Comparison of ENCODE assay signal across 19 cellular contexts in genomic region chr15:56837281-56837680, GRCh38.
DNase-seq lines count a peak whose midpoint lies in the region; ATAC-seq, FAIRE-seq and TF ChIP-seq lines count a peak whose summit lies in the region.
"Had no signal": no experiment of that assay in that cellular context is flagged by ENCODE, and none has a peak within 500 bp of the region (broad histone marks: within the 10 kb centered on the region; RNA-seq: fewer than 3 reads in every experiment).

No MANE protein-coding gene starts in this region.

- no peak overlapping the region for H3K27ac ChIP-seq in mesendoderm (ENCODE audit: low read depth, low read length)
- H3K27ac ChIP-seq: neural progenitor cell had no signal

- no peaks in the 10 kb centered on the region for H3K79me1 ChIP-seq in mesendoderm (ENCODE audit: low read length)

- no peak for FAIRE-seq in GM12891 (lab: Jason Lieb, UNC)
- FAIRE-seq: GM18507, keratinocyte had no signal

- no peak overlapping the region for H3K56ac ChIP-seq in mesendoderm (ENCODE audit: low read length)

- no peak overlapping the region for H3K23ac ChIP-seq in mesendoderm (ENCODE audit: low read length)

- no peak overlapping the region for H3K4ac ChIP-seq in mesendoderm (ENCODE audit: low read depth, low read length)

- no peaks in the 10 kb centered on the region for H3K27me3 ChIP-seq in mesendoderm (ENCODE audit: insufficient read depth, low read length, poor library complexity)
- H3K27me3 ChIP-seq: neural progenitor cell had no signal

- no peak overlapping the region for H3K9ac ChIP-seq in mesendoderm (ENCODE audit: low read length)
- H3K9ac ChIP-seq: neural progenitor cell had no signal

- peaks cover 1% of the 10 kb centered on the region for H3K36me3 Mint-ChIP-seq in chondrocyte (ENCODE audit: low read depth)
- H3K36me3 Mint-ChIP-seq: activated CD4-positive, alpha-beta memory T cell treated with anti-CD3 and anti-CD28 coated beads for 36 hours; neural progenitor cell had no signal

- H3K4me3 Mint-ChIP-seq in chondrocyte (ENCODE audit: unreplicated experiment) = no peak overlapping the region
- H3K4me3 Mint-ChIP-seq: activated B cell treated with CpG ODN at 0.5 μM for 24 hours; activated CD4-positive, alpha-beta memory T cell treated with anti-CD3 and anti-CD28 coated beads for 36 hours; CD4-positive, alpha-beta T cell; neural progenitor cell; T-helper 2 cell treated with Interferon-gamma antibody and Interleukin-4, amounts not matched to agents 5 μg/mL and 100 μg/mL, for 36 hours had no signal

- no peaks in the 10 kb centered on the region for H3K27me3 Mint-ChIP-seq in chondrocyte (ENCODE audit: low read depth)
- H3K27me3 Mint-ChIP-seq: activated B cell treated with CpG ODN at 0.5 μM for 24 hours; CD4-positive, alpha-beta T cell had no signal

- no peak overlapping the region for H2AK5ac ChIP-seq in mesendoderm (ENCODE audit: low read length)

- DNase-seq in AG20443 (ENCODE audit: low spot score) (peak; percentile 47), LHCN-M2 (ENCODE audit: low read depth) (peak; percentile 51), chondrocyte (ENCODE audit: low spot score) (no peak), mesendoderm (peak; percentile 6), mucosa of gallbladder (ENCODE audit: low spot score) (no peak), GM12891 (ENCODE audit: insufficient read length, low spot score) (no peak)
- DNase-seq: activated B cell treated with CpG ODN at 0.5 μM for 24 hours; activated CD4-positive, alpha-beta memory T cell treated with anti-CD3 and anti-CD28 coated beads for 36 hours; CD4-positive, alpha-beta T cell; hippocampal formation; NCI-H146; NCI-H2171 treated with DMSO at 0.1 percent for 48 hours; PC-3 had no signal

- H4K8ac ChIP-seq in mesendoderm (ENCODE audit: low read depth, low read length) = no peak overlapping the region

- ATAC-seq in HG02970 (IDR thresholded peaks at IDR 0.05; ENCODE audit: low FRiP score, unreplicated experiment) = no peak
- ATAC-seq in HG03442 (IDR thresholded peaks at IDR 0.05; ENCODE audit: unreplicated experiment) = no peak
- ATAC-seq: PC-3 had no signal

- H3K4me1 Mint-ChIP-seq in chondrocyte (ENCODE audit: low read depth) = peaks cover 60% of the 10 kb centered on the region

- no peak for TF ChIP-seq CTCF in chondrocyte (IDR thresholded peaks at IDR 0.05)

- H3K4me2 ChIP-seq in mesendoderm (ENCODE audit: low read length) = no peak overlapping the region
- H3K4me2 ChIP-seq: neural progenitor cell had no signal

- H3K4me1 ChIP-seq in mesendoderm (ENCODE audit: control insufficient read depth, low read depth, low read length) = no peaks in the 10 kb centered on the region

- no peaks in the 10 kb centered on the region for H3K36me3 ChIP-seq in mesendoderm (ENCODE audit: control insufficient read depth, insufficient read depth, low read length)
- H3K36me3 ChIP-seq: neural progenitor cell had no signal

- no peak overlapping the region for H4K5ac ChIP-seq in mesendoderm (ENCODE audit: low read length)

- no peaks in the 10 kb centered on the region for H3K79me2 ChIP-seq in mesendoderm (ENCODE audit: control insufficient read depth, insufficient read depth, low read length)

- no peak for TF ChIP-seq POLR2A in GM12891 (IDR thresholded peaks at IDR 0.05; ENCODE audit: low read depth, low read length)

- peak overlapping the region; percentile 15 for H3K27ac Mint-ChIP-seq in chondrocyte (ENCODE audit: unreplicated experiment)
- H3K27ac Mint-ChIP-seq: activated CD4-positive, alpha-beta memory T cell treated with anti-CD3 and anti-CD28 coated beads for 36 hours; CD4-positive, alpha-beta T cell; neural progenitor cell; T-helper 2 cell treated with Interferon-gamma antibody and Interleukin-4, amounts not matched to agents 5 μg/mL and 100 μg/mL, for 36 hours had no signal

- H3K9me3 Mint-ChIP-seq in chondrocyte (ENCODE audit: low read depth) = peaks cover 5% of the 10 kb centered on the region
- H3K9me3 Mint-ChIP-seq: activated CD4-positive, alpha-beta memory T cell treated with anti-CD3 and anti-CD28 coated beads for 36 hours; CD4-positive, alpha-beta T cell; neural progenitor cell; T-helper 2 cell treated with Interferon-gamma antibody and Interleukin-4, amounts not matched to agents 5 μg/mL and 100 μg/mL, for 36 hours had no signal

- no peak overlapping the region for H2BK5ac ChIP-seq in mesendoderm (ENCODE audit: low read length)

- no peak overlapping the region for H2BK120ac ChIP-seq in mesendoderm (ENCODE audit: low read depth, low read length)

- no peak overlapping the region for H3K18ac ChIP-seq in mesendoderm (ENCODE audit: low read length)

- WGBS in mesendoderm (ENCODE audit: extremely low coverage, insufficient coverage, low lambda C conversion rate) = no CpG with 5 or more reads among the region's 1 CpG

- H3K4me3 ChIP-seq in mesendoderm (ENCODE audit: low read length) = no peak overlapping the region
- H3K4me3 ChIP-seq: neural progenitor cell had no signal

- no peak overlapping the region for H2BK15ac ChIP-seq in mesendoderm (replicated peaks; ENCODE audit: low read depth)

TF ChIP-seq in GM12891, 5 proteins besides CTCF, POLR2A, EP300 and RAD21:
- TF ChIP-seq PAX5 (IDR thresholded peaks at IDR 0.05; ENCODE audit: insufficient read depth, low read length, severe bottlenecking) = no peak
- no peak for TF ChIP-seq SPI1 (IDR thresholded peaks at IDR 0.05; ENCODE audit: low read depth, low read length)
- TF ChIP-seq POU2F2 (IDR thresholded peaks at IDR 0.05; ENCODE audit: low read depth, low read length) = no peak
- TF ChIP-seq TAF1 (IDR thresholded peaks at IDR 0.05; ENCODE audit: low read depth, low read length) = no peak
- no peak for TF ChIP-seq POLR2AphosphoS5 (IDR thresholded peaks at IDR 0.05; ENCODE audit: low read depth, low read length)
TF ChIP-seq in GM12891: peak in this region for 0.

Comparison
In these comparisons a context has a peak if more than half of its experiments do, and no peak if none do; other contexts are left out.
1. DNase-seq: peak in AG20443 (single experiment), LHCN-M2 (single experiment) and mesendoderm (single experiment); none in chondrocyte (single experiment), mucosa of gallbladder (single experiment) and GM12891 (single experiment).